1 cellular context compared by ENCODE assay signal in the genomic region with DNA sequence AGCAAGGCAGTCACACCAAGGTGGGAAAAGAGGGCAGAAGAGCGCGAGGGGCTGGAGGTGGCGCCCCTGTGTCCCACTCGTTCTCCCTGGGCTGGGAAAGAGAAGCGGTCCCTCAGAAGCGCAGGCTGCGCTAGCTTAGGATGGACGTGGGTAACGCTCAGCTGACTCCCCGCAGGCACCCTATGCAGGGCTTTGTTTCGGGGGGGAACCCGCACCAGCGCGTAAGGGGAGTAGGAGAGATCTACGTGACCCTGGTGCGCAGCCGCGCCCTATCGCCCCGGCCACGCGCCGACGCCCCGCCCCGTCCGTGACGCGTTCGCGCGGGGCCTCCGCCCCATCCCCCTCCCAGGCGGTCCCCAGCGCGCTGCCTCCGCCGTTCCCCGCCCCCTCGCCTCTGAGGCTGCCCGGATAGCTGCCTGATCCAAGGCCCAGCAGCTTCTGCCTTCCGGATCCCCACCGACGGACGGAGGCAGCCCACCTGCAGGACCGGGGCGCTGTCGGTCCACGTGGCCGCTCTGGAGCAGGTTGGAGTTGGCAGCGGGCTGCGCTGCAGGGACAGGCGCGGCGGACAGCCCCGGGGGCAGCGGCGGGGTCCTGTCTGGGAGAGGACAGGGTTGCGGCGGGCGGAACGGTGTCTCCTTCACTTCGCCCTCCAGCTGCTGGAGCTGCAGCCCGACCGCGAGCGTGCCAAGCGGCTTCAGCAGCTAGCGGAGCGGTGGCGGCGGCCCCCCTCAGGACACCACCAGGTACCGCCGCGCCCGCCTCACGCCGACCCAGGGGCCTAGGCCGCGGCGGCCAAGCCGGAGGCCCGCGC.
TF ChIP-seq lines count a peak whose summit lies in the region.

A gene with protein sequence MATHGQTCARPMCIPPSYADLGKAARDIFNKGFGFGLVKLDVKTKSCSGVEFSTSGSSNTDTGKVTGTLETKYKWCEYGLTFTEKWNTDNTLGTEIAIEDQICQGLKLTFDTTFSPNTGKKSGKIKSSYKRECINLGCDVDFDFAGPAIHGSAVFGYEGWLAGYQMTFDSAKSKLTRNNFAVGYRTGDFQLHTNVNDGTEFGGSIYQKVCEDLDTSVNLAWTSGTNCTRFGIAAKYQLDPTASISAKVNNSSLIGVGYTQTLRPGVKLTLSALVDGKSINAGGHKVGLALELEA (plus strand): TSS at position 604 of the 814 bp plus-strand sequence. CDS start 363 bp downstream, outside the sequence.

TF ChIP-seq in GM12878, 131 proteins besides CTCF, POLR2A, EP300 and RAD21 (continued from another document):
- TF ChIP-seq, protein P1, sequence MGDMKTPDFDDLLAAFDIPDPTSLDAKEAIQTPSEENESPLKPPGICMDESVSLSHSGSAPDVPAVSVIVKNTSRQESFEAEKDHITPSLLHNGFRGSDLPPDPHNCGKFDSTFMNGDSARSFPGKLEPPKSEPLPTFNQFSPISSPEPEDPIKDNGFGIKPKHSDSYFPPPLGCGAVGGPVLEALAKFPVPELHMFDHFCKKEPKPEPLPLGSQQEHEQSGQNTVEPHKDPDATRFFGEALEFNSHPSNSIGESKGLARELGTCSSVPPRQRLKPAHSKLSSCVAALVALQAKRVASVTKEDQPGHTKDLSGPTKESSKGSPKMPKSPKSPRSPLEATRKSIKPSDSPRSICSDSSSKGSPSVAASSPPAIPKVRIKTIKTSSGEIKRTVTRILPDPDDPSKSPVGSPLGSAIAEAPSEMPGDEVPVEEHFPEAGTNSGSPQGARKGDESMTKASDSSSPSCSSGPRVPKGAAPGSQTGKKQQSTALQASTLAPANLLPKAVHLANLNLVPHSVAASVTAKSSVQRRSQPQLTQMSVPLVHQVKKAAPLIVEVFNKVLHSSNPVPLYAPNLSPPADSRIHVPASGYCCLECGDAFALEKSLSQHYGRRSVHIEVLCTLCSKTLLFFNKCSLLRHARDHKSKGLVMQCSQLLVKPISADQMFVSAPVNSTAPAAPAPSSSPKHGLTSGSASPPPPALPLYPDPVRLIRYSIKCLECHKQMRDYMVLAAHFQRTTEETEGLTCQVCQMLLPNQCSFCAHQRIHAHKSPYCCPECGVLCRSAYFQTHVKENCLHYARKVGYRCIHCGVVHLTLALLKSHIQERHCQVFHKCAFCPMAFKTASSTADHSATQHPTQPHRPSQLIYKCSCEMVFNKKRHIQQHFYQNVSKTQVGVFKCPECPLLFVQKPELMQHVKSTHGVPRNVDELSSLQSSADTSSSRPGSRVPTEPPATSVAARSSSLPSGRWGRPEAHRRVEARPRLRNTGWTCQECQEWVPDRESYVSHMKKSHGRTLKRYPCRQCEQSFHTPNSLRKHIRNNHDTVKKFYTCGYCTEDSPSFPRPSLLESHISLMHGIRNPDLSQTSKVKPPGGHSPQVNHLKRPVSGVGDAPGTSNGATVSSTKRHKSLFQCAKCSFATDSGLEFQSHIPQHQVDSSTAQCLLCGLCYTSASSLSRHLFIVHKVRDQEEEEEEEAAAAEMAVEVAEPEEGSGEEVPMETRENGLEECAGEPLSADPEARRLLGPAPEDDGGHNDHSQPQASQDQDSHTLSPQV (IDR thresholded peaks at IDR 0.05): peak; percentile 96
